8 cellular contexts compared by ENCODE assay signal in genomic region chr7:23105644-23106490, GRCh38. TPM values are rescaled to one million over a fixed set of nuclear protein-coding genes. Genes with fewer than 3 reads are reported as not detected.
DNase-seq lines count a peak whose midpoint lies in the region; ATAC-seq and TF ChIP-seq lines count a peak whose summit lies in the region.

Gene KLHL7, plus strand, starts transcription at chr7:23105785. Its CDS starts 242 bp downstream, at chr7:23106027.

- H3K9ac ChIP-seq in mucosa of rectum (ENCODE audit: low read depth in 1 of 2, low read length in 2 of 2), result peak within 1 kb of the TSS; percentile 88 to 96

- POLR2A ChIA-PET in PC-9 (lab: Charles Lee; ENCODE audit: unreplicated experiment), result interaction anchor here (0.6 to 0.7 kb wide), 5 partner anchors 187 to 615 kb away, joined by 3 to 6 read pairs (median 4); no protein-coding TSS in a partner anchor

- peak within 1 kb of the TSS; percentile 98 for H2AFZ ChIP-seq in PC-9

- H3K36me3 Mint-ChIP-seq in activated T-cell treated with anti-CD3 and anti-CD28 coated beads, Interleukin-2, amount 50 U/mL, for 24 hours (ENCODE audit: low read depth), result peaks cover 20% of the 10 kb centered on the region

- TF ChIP-seq POLR2A in erythroblast (IDR thresholded peaks at IDR 0.05; ENCODE audit: low read length), result peak; percentile 96

- H3K9me3 ChIP-seq in PC-9 (ENCODE audit: insufficient read depth, low read depth) (no peaks in the 10 kb centered on the region), mucosa of rectum (ENCODE audit: control insufficient read depth in 2 of 2, low read length in 2 of 2) (no peaks in the 10 kb centered on the region)

- H3K4me3 ChIP-seq in Jurkat, Clone E6-1 (ENCODE audit: low read length), result peak within 1 kb of the TSS; percentile 86
- peak within 1 kb of the TSS; percentile 80 for H3K4me3 ChIP-seq in PC-9
- peak within 1 kb of the TSS; percentile 92 for H3K4me3 ChIP-seq in mucosa of rectum (ENCODE audit: low read length in 2 of 2)

- TF ChIP-seq CTCF in PC-9 (conservative IDR thresholded peaks at IDR 0.05), result no peak

- H3K79me2 ChIP-seq in PC-9 (ENCODE audit: low read depth), result peaks cover 52% of the 10 kb centered on the region

- CTCF ChIA-PET in PC-9 (lab: Charles Lee), result interaction anchor here (0.8 to 1.3 kb wide), 7 partner anchors 20 to 441 kb away, joined by 3 to 6 read pairs (median 3); partner anchors contain the start of gene NUP42

- H4K20me1 ChIP-seq in PC-9 (ENCODE audit: insufficient read depth), result no peaks in the 10 kb centered on the region

- H3F3A ChIP-seq in PC-9 (ENCODE audit: insufficient read depth, low read depth), result no peaks in the 10 kb centered on the region

- TSS peak; percentile 48 for BruUV-seq in PC-9 (replicated peaks; lab: Mats Ljungman, UMichigan)

- no peaks in the 10 kb centered on the region for H3K9me3 Mint-ChIP-seq in activated T-cell treated with anti-CD3 and anti-CD28 coated beads, Interleukin-2, amount 50 U/mL, for 24 hours

- peaks cover under 1% of the 10 kb centered on the region for H3K9me2 ChIP-seq in PC-9 (ENCODE audit: insufficient read depth)

- intact Hi-C loops in PC-9 (cut with micrococcal nuclease; ENCODE audit: unreplicated experiment), result loop anchor here (1.0 to 5.0 kb wide), 2 partner anchors 75 to 94 kb away; partner anchors contain the start of gene HYCC1

- H3K27ac Mint-ChIP-seq in activated T-cell treated with anti-CD3 and anti-CD28 coated beads, Interleukin-2, amount 50 U/mL, for 24 hours, result peak within 1 kb of the TSS; percentile 98

- H3K27me3 ChIP-seq in PC-9 (ENCODE audit: insufficient read depth, low read depth) (no peaks in the 10 kb centered on the region), mucosa of rectum (ENCODE audit: control insufficient read depth in 2 of 2, insufficient read depth in 2 of 2, low read length in 2 of 2) (no peaks in the 10 kb centered on the region)

- H3K27ac ChIP-seq in PC-9 (peak within 1 kb of the TSS; percentile 80), mucosa of rectum (ENCODE audit: low read depth in 2 of 2, low read length in 2 of 2) (peak within 1 kb of the TSS; percentile 89 to 93)

- ATAC-seq in GM21619 (IDR thresholded peaks at IDR 0.05; ENCODE audit: unreplicated experiment), result peak; percentile 94

- H3K4me1 Mint-ChIP-seq in activated T-cell treated with anti-CD3 and anti-CD28 coated beads, Interleukin-2, amount 50 U/mL, for 24 hours (ENCODE audit: low read depth), result peaks cover 43% of the 10 kb centered on the region

- DNase-seq in DMS153 treated with DMSO at 0.1 percent for 48 hours (lab: John Stamatoyannopoulos, UW; ENCODE audit: unreplicated experiment), result peak; percentile 95
- peak; percentile 84 for DNase-seq in Jurkat, Clone E6-1 (ENCODE audit: low read depth, low spot score)
- peak; percentile 94 to 98 for DNase-seq in PC-9
- peak; percentile 98 for DNase-seq in activated T-cell treated with anti-CD3 and anti-CD28 coated beads, Interleukin-2, amount 50 U/mL, for 24 hours
- peak; percentile 97 to 98 for DNase-seq in erythroblast (lab: John Stamatoyannopoulos, UW)
- DNase-seq in stimulated activated CD8-positive, alpha-beta memory T cell treated with anti-CD3 and anti-CD28 coated beads, Interleukin-7, amount 100 ng/mL, for 1 hour (ENCODE audit: low read depth in 2 of 2), result peak; percentile 92 to 94

- peak within 1 kb of the TSS; percentile 84 for H3K4me2 ChIP-seq in PC-9

- peak within 1 kb of the TSS; percentile 97 for H3K4me3 Mint-ChIP-seq in activated T-cell treated with anti-CD3 and anti-CD28 coated beads, Interleukin-2, amount 50 U/mL, for 24 hours

- H3K36me3 ChIP-seq in PC-9 (ENCODE audit: low read depth), result no peaks in the 10 kb centered on the region
- no peaks in the 10 kb centered on the region for H3K36me3 ChIP-seq in mucosa of rectum (ENCODE audit: control insufficient read depth in 2 of 2, insufficient read depth in 2 of 2, low read length in 2 of 2)

- H3K4me1 ChIP-seq in PC-9 (replicated peaks; ENCODE audit: insufficient read depth), result peaks cover 20% of the 10 kb centered on the region
- peaks cover 4 to 16% of the 10 kb centered on the region in 2 donors for H3K4me1 ChIP-seq in mucosa of rectum (ENCODE audit: control insufficient read depth in 2 of 2, insufficient read depth in 2 of 2, low read length in 2 of 2)

- H3K27me3 Mint-ChIP-seq in activated T-cell treated with anti-CD3 and anti-CD28 coated beads, Interleukin-2, amount 50 U/mL, for 24 hours, result no peaks in the 10 kb centered on the region

RNA-seq across cellular contexts. Expression of gene KLHL7, which starts in this region (rescaled TPM):
- 70.2 TPM for polyA plus RNA-seq in Jurkat, Clone E6-1 (2012; ENCODE audit: insufficient read depth, insufficient read length)
- total RNA-seq in PC-9 (2021), result 46.3 and 61.0 TPM in 2 replicates

Comparison
In these comparisons a context has a peak if more than half of its experiments do, and no peak if none do; other contexts are left out.
1. Peak in every context shown above with its lines: DNase-seq, ATAC-seq, H3K4me3 ChIP-seq and H3K27ac ChIP-seq.